ENCODE assay signal across 1 cellular context in genomic region chr4:68951078-68951805, GRCh38.
TF ChIP-seq lines count a peak whose summit lies in the region.

TSS of gene UGT2A3 (minus strand) at chr4:68951804. CDS start at chr4:68951760, 44 bp downstream.

TF ChIP-seq in liver, 16 proteins besides CTCF, POLR2A, EP300 and RAD21 (continued from another document):
- TF ChIP-seq REST (IDR thresholded peaks at IDR 0.05) = peak; percentile 26
- TF ChIP-seq JUND (IDR thresholded peaks at IDR 0.05) = peak; percentile 68 to 73
- no peak for TF ChIP-seq GABPA (IDR thresholded peaks at IDR 0.05 in 1 of 2, conservative IDR thresholded peaks at IDR 0.05 in 1 of 2)
- TF ChIP-seq TAF1 (conservative IDR thresholded peaks at IDR 0.05) = peak; percentile 83
- TF ChIP-seq ATF3 (IDR thresholded peaks at IDR 0.05) = peak; percentile 58
- peak; percentile 67 for TF ChIP-seq ZBTB33 (IDR thresholded peaks at IDR 0.05)
- peak; percentile 73 for TF ChIP-seq YY1 (IDR thresholded peaks at IDR 0.05)
- TF ChIP-seq MAX (IDR thresholded peaks at IDR 0.05) = peak; percentile 64
- TF ChIP-seq FOXA2 (IDR thresholded peaks at IDR 0.05) = peak; percentile 63
- peak; percentile 38 for TF ChIP-seq NR2F2 (IDR thresholded peaks at IDR 0.05)
- peak; percentile 60 for TF ChIP-seq HNF4G (IDR thresholded peaks at IDR 0.05)
